In genomic region chr3:182490601-182491485, GRCh38 we compare ENCODE assay signal across 9 cellular contexts.
A peak's percentile ranks its signal among the peaks of the same experiment; 100 is the strongest.
DNase-seq lines count a peak whose midpoint lies in the region; ATAC-seq and TF ChIP-seq lines count a peak whose summit lies in the region.
"Had no signal": no experiment of that assay in that cellular context is flagged by ENCODE, and none has a peak within 500 bp of the region (broad histone marks: within the 10 kb centered on the region; RNA-seq: fewer than 3 reads in every experiment).

No MANE protein-coding gene starts in this region.

- no peaks in the 10 kb centered on the region for H3F3A ChIP-seq in SK-N-SH (replicated peaks; ENCODE audit: insufficient read depth)

- H3K4me1 ChIP-seq in SK-N-SH (ENCODE audit: control insufficient read depth in 1 of 2, insufficient read depth in 2 of 2, low read depth in 1 of 2, low read length in 1 of 2), result peaks cover 0 to 8% of the 10 kb centered on the region in 2 experiments; a peak in 1 of 4 replicates

- no peaks in the 10 kb centered on the region for H4K20me1 ChIP-seq in SK-N-SH (ENCODE audit: insufficient read depth)

- 40% methylated on average over 10 of the region's 10 CpGs for WGBS in SK-N-SH (ENCODE audit: low lambda C conversion rate)

- H3K27ac Mint-ChIP-seq in activated CD8-positive, alpha-beta memory T cell treated with anti-CD3 and anti-CD28 coated beads, Interleukin-2, amount 10 ng/mL, durations not matched to agents 7 days and 5 days, result no peak overlapping the region
- H3K27ac Mint-ChIP-seq: memory B cell had no signal

- H3K9me2 ChIP-seq in SK-N-SH, result no peaks in the 10 kb centered on the region

- ATAC-seq in activated CD8-positive, alpha-beta memory T cell treated with anti-CD3 and anti-CD28 coated beads, Interleukin-2, amount 10 ng/mL, durations not matched to agents 7 days and 5 days, result no peak

- no peak overlapping the region for H3K4me2 ChIP-seq in SK-N-SH

- no peaks in the 10 kb centered on the region for H3K27me3 ChIP-seq in SK-N-SH (ENCODE audit: insufficient read depth)

- TF ChIP-seq CTCF in GM12864 (IDR thresholded peaks at IDR 0.05; ENCODE audit: low read depth, low read length, missing control alignments), result peak; percentile 25
- peak; percentile 61 for TF ChIP-seq CTCF in SK-N-SH (IDR thresholded peaks at IDR 0.05)

- H3K4me3 ChIP-seq in GM12864 (ENCODE audit: low read depth, low read length), result no peak overlapping the region
- H3K4me3 ChIP-seq in SK-N-SH (ENCODE audit: low read depth in 2 of 2, low read length in 1 of 2), result no peak overlapping the region; a peak in 1 of 4 replicates

- peaks cover 3% of the 10 kb centered on the region for H3K27me3 Mint-ChIP-seq in activated CD8-positive, alpha-beta memory T cell treated with anti-CD3 and anti-CD28 coated beads, Interleukin-2, amount 10 ng/mL, durations not matched to agents 7 days and 5 days
- H3K27me3 Mint-ChIP-seq: memory B cell had no signal

- H3K4me1 Mint-ChIP-seq in activated CD8-positive, alpha-beta memory T cell treated with anti-CD3 and anti-CD28 coated beads, Interleukin-2, amount 10 ng/mL, durations not matched to agents 7 days and 5 days, result no peaks in the 10 kb centered on the region
- H3K4me1 Mint-ChIP-seq: memory B cell had no signal

- POLR2A ChIA-PET in SK-N-SH (lab: Yijun Ruan, JAX), result no interaction called here

- H2AFZ ChIP-seq in SK-N-SH (ENCODE audit: low read depth), result no peak overlapping the region

- no peak overlapping the region for H3K9ac ChIP-seq in SK-N-SH

- H3K36me3 Mint-ChIP-seq in activated CD8-positive, alpha-beta memory T cell treated with anti-CD3 and anti-CD28 coated beads, Interleukin-2, amount 10 ng/mL, durations not matched to agents 7 days and 5 days, result no peaks in the 10 kb centered on the region
- H3K36me3 Mint-ChIP-seq: memory B cell had no signal

- peak; percentile 63 for TF ChIP-seq RAD21 in SK-N-SH (IDR thresholded peaks at IDR 0.05; ENCODE audit: low read length)

- H3K9me3 ChIP-seq in SK-N-SH, result no peaks in the 10 kb centered on the region

- H3K4me3 Mint-ChIP-seq in activated CD8-positive, alpha-beta memory T cell treated with anti-CD3 and anti-CD28 coated beads, Interleukin-2, amount 10 ng/mL, durations not matched to agents 7 days and 5 days, result no peak overlapping the region
- H3K4me3 Mint-ChIP-seq: memory B cell had no signal

- DNase-seq in GM12864 (ENCODE audit: low read depth) (no peak), NCI-H1417 (lab: John Stamatoyannopoulos, UW) (peak; percentile 86 to 99 (median 89)), SK-N-SH (peak; percentile 39), iris pigment epithelial cell (ENCODE audit: low read depth) (peak; percentile 9), occipital lobe (lab: John Stamatoyannopoulos, UW) (no peak), MV-4-11 (lab: John Stamatoyannopoulos, UW) (no peak)
- no peak for DNase-seq in activated CD8-positive, alpha-beta memory T cell treated with anti-CD3 and anti-CD28 coated beads, Interleukin-2, amount 10 ng/mL, durations not matched to agents 7 days and 5 days
- DNase-seq in central memory CD4-positive, alpha-beta T cell, result no peak

- H3K9me3 Mint-ChIP-seq in activated CD8-positive, alpha-beta memory T cell treated with anti-CD3 and anti-CD28 coated beads, Interleukin-2, amount 10 ng/mL, durations not matched to agents 7 days and 5 days (ENCODE audit: low read depth), result no peaks in the 10 kb centered on the region
- H3K9me3 Mint-ChIP-seq: memory B cell had no signal

- no peak for TF ChIP-seq EP300 in SK-N-SH (IDR thresholded peaks at IDR 0.05; ENCODE audit: borderline replicate concordance in 1 of 2, low read depth in 1 of 2, low read length in 1 of 2)

- H3K27ac ChIP-seq in SK-N-SH (ENCODE audit: low read depth in 2 of 2, low read length in 1 of 2), result no peak overlapping the region

- CTCF ChIA-PET in SK-N-SH (lab: Yijun Ruan, JAX), result interaction anchor here (0.6 to 2.9 kb wide), 16 partner anchors 9 to 1776 kb away, joined by 3 to 12 read pairs (median 3); no protein-coding TSS in a partner anchor
- CTCF ChIA-PET in activated CD8-positive, alpha-beta memory T cell treated with anti-CD3 and anti-CD28 coated beads, Interleukin-2, amount 10 ng/mL, durations not matched to agents 7 days and 5 days (lab: Charles Lee), result interaction anchor here (1.0 kb wide), 1 partner anchor 193 kb away, joined by 3 read pairs; no protein-coding TSS in a partner anchor

- H3K36me3 ChIP-seq in SK-N-SH (replicated peaks in 1 of 2; ENCODE audit: control insufficient read depth in 1 of 2, insufficient read depth in 2 of 2, low read length in 1 of 2), result no peaks in the 10 kb centered on the region

- no peaks in the 10 kb centered on the region for H3K79me2 ChIP-seq in SK-N-SH (ENCODE audit: insufficient read depth)

TF ChIP-seq in SK-N-SH, 30 proteins besides CTCF, POLR2A, EP300 and RAD21:
- TF ChIP-seq JUND (IDR thresholded peaks at IDR 0.05), result no peak
- peak; percentile 35; the same call in 1 of the 2 replicates for TF ChIP-seq SMC3 (IDR thresholded peaks at IDR 0.05; ENCODE audit: low read depth, low read length)

Comparison
In these comparisons a context has a peak if more than half of its experiments do, and no peak if none do; other contexts are left out.
1. DNase-seq: peak in NCI-H1417 (3 of 3), SK-N-SH (single experiment) and iris pigment epithelial cell (single experiment); none in GM12864 (single experiment), occipital lobe (single experiment), activated CD8-positive, alpha-beta memory T cell treated with anti-CD3 and anti-CD28 coated beads, Interleukin-2, amount 10 ng/mL, durations not matched to agents 7 days and 5 days (single experiment), MV-4-11 (single experiment) and central memory CD4-positive, alpha-beta T cell (single experiment).